ENCODE assay signal across 13 cellular contexts in the genomic region with DNA sequence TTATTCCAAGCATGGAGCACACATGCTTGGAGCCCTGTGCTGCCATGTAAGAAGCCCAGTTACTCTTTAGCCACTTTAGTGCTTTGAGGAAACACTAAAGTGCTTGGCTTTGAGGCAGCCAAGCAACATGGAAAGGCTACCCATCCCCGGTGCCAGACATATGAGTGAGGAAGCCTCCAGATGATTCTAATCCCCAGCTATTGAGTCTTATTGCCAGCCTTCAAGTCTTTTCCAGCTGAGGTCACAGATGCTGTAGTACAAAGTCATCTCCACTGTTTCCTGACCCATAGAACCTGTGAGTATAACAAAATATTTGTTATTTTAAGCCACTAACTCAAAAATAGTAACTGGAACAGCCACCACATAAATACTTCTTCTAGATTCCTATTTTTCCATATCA.
"Had no signal": no experiment of that assay in that cellular context is flagged by ENCODE, and none has a peak within 500 bp of the region (broad histone marks: within the 10 kb centered on the region; RNA-seq: fewer than 3 reads in every experiment).

No MANE protein-coding gene starts in this region.

- H3K36me3 ChIP-seq: uterus had no signal

- DNase-seq: activated CD4-positive, alpha-beta T cell treated with anti-CD3 and anti-CD28 coated beads, Interleukin-2, amount 50 U/mL, for 48 hours; activated CD8-positive, alpha-beta memory T cell treated with anti-CD3 and anti-CD28 coated beads, Interleukin-2, amount 10 ng/mL, durations not matched to agents 7 days and 5 days; activated effector memory CD4-positive, alpha-beta T cell treated with Interleukin-2 at 50 U/mL for 16 hours; activated T-cell treated with anti-CD3 and anti-CD28 coated beads, Interleukin-2, amount 50 U/mL, for 24 hours; hypothalamus; left cardiac atrium; naive thymus-derived CD8-positive, alpha-beta T cell; right cardiac atrium; tibial artery; uterus had no signal

- H3K4me1 ChIP-seq: uterus had no signal

- H3K27ac ChIP-seq: tibial artery, uterus had no signal

- H3K4me2 ChIP-seq: smooth muscle cell had no signal

- ATAC-seq: activated CD8-positive, alpha-beta memory T cell treated with anti-CD3 and anti-CD28 coated beads, Interleukin-2, amount 10 ng/mL, durations not matched to agents 7 days and 5 days; activated naive CD4-positive, alpha-beta T cell treated with anti-CD3 and anti-CD28 coated beads, Interleukin-2, amount 50 U/mL, for 72 hours; left cardiac atrium; naive thymus-derived CD8-positive, alpha-beta T cell; right cardiac atrium had no signal

- H3K4me3 ChIP-seq: lung, smooth muscle cell, tibial artery, uterus had no signal

- H3K27me3 ChIP-seq: tibial artery, uterus had no signal

- H3K9me3 ChIP-seq: tibial artery, uterus had no signal
